8 cellular contexts compared by ENCODE assay signal in the genomic region with DNA sequence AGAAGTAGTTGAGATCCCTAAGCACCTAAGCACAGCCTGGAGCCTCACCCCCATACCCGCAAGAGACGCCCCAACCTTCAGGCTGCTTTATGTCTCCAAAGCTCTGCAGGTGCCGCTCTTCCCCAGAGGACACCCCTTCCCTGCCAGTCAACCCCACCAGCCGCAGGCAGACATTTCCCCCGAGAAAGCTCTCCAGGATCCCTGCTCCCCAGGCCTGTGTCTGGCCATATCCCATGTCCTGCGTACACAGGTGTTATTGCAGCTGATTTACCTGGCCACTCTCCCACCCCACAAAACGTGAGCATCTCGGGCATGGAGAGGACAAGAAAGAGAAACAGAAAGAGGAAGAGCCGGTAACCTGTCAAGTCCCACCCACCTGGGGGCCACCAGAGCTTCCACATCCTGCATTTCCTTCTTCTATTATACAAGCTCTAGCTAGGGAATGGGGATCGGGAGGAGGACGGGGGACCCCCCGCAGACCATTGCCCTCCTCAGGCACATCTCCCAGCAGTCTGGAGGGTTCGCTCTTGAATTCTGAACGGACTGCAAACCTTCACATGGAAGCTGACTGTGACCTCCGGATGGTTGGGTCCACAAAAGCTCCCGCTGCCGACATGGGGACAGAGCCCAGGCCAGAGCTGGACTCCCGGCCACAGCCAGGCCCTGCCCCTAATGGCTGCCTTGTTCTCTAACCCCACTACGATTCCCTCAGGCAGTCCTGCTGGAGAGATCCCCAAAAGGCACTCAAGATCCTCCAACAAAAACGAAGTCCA. TPM values are rescaled to one million over a fixed set of nuclear protein-coding genes. Genes with fewer than 3 reads are reported as not detected.
A peak's percentile ranks its signal among the peaks of the same experiment; 100 is the strongest.
DNase-seq lines count a peak whose midpoint lies in the region; ATAC-seq and TF ChIP-seq lines count a peak whose summit lies in the region.

No MANE protein-coding gene starts in this region.

- peaks cover 97% of the 10 kb centered on the region for H3K79me2 ChIP-seq in MM.1S (ENCODE audit: low read length)

- H3K4me3 ChIP-seq in left ventricle myocardium inferior (no peak overlapping the region), MM.1S (ENCODE audit: low read length) (peak overlapping the region; percentile 65), duodenal mucosa (ENCODE audit: low read depth in 1 of 2, low read length in 2 of 2) (peak overlapping the region; percentile 81 to 84), upper lobe of right lung (peak overlapping the region; percentile 30), tibial artery (no peak overlapping the region)

- DNase-seq in left ventricle myocardium inferior (no peak), cardiac septum (ENCODE audit: low spot score) (no peak), MM.1S (peak; percentile 36), upper lobe of right lung (no peak), cerebellum (ENCODE audit: low spot score) (no peak), tibial artery (no peak)

- H3K27me3 ChIP-seq in left ventricle myocardium inferior (ENCODE audit: low read depth) (peaks cover 74% of the 10 kb centered on the region), MM.1S (replicated peaks; ENCODE audit: insufficient read depth, low read length) (no peaks in the 10 kb centered on the region), duodenal mucosa (ENCODE audit: control insufficient read depth in 1 of 2, insufficient read depth in 2 of 2, low read length in 2 of 2) (no peaks in the 10 kb centered on the region), upper lobe of right lung (no peaks in the 10 kb centered on the region), tibial artery (peaks cover 0 to 22% of the 10 kb centered on the region in 2 donors)

- ATAC-seq in upper lobe of right lung: no peak
- ATAC-seq in GM18502 (IDR thresholded peaks at IDR 0.05; ENCODE audit: poor library complexity, unreplicated experiment): no peak

- peaks cover 8% of the 10 kb centered on the region for H4K20me1 ChIP-seq in MM.1S (ENCODE audit: insufficient read depth, low read length)

- TF ChIP-seq CTCF in left ventricle myocardium inferior (IDR thresholded peaks at IDR 0.05; ENCODE audit: borderline replicate concordance): no peak
- TF ChIP-seq CTCF in MM.1S (IDR thresholded peaks at IDR 0.05; ENCODE audit: low read length): no peak
- TF ChIP-seq CTCF in upper lobe of right lung (IDR thresholded peaks at IDR 0.05): no peak
- no peak for TF ChIP-seq CTCF in tibial artery (IDR thresholded peaks at IDR 0.05)

- H3K4me2 ChIP-seq in MM.1S (ENCODE audit: low read depth, low read length): peak overlapping the region; percentile 87

- peak overlapping the region; percentile 30 for H3K27ac ChIP-seq in left ventricle myocardium inferior (replicated peaks)
- peak overlapping the region; percentile 94 for H3K27ac ChIP-seq in MM.1S (ENCODE audit: low read length)
- peak overlapping the region; percentile 1 for H3K27ac ChIP-seq in duodenal mucosa (ENCODE audit: low read depth, low read length)
- peak overlapping the region; percentile 25 for H3K27ac ChIP-seq in upper lobe of right lung
- H3K27ac ChIP-seq in tibial artery: no peak overlapping the region

- no peaks in the 10 kb centered on the region for H3K9me3 ChIP-seq in left ventricle myocardium inferior (replicated peaks)
- H3K9me3 ChIP-seq in MM.1S (replicated peaks; ENCODE audit: insufficient read depth, low read length): no peaks in the 10 kb centered on the region
- no peaks in the 10 kb centered on the region for H3K9me3 ChIP-seq in duodenal mucosa (ENCODE audit: control insufficient read depth in 1 of 2, low read length in 2 of 2)
- no peaks in the 10 kb centered on the region for H3K9me3 ChIP-seq in upper lobe of right lung
- no peaks in the 10 kb centered on the region for H3K9me3 ChIP-seq in tibial artery

- peaks cover 45% of the 10 kb centered on the region for H3K4me1 ChIP-seq in left ventricle myocardium inferior
- H3K4me1 ChIP-seq in MM.1S (ENCODE audit: low read length): peaks cover 45% of the 10 kb centered on the region
- peaks cover 67 to 82% of the 10 kb centered on the region in 2 donors for H3K4me1 ChIP-seq in duodenal mucosa (ENCODE audit: control insufficient read depth in 1 of 2, insufficient read depth in 2 of 2, low read length in 2 of 2)
- H3K4me1 ChIP-seq in upper lobe of right lung: peaks cover 48% of the 10 kb centered on the region
- peaks cover 0 to 8% (median 2%) of the 10 kb centered on the region in 4 donors for H3K4me1 ChIP-seq in tibial artery

- peak overlapping the region; percentile 55 for H3K9ac ChIP-seq in MM.1S (ENCODE audit: low read length)
- peak overlapping the region; percentile 50 to 76 for H3K9ac ChIP-seq in duodenal mucosa (ENCODE audit: low read depth in 1 of 2, low read length in 2 of 2)

- no peak overlapping the region for H2AFZ ChIP-seq in MM.1S (ENCODE audit: low read length)

- no peaks in the 10 kb centered on the region for H3K9me2 ChIP-seq in MM.1S (replicated peaks; ENCODE audit: insufficient read depth, low read length)

- peaks cover 53% of the 10 kb centered on the region for H3F3A ChIP-seq in MM.1S (ENCODE audit: insufficient read depth, low read length)

- H3K36me3 ChIP-seq in left ventricle myocardium inferior (no peaks in the 10 kb centered on the region), MM.1S (replicated peaks; ENCODE audit: insufficient read depth, low read length) (no peaks in the 10 kb centered on the region), duodenal mucosa (ENCODE audit: control insufficient read depth in 1 of 2, insufficient read depth in 2 of 2, low read length in 2 of 2) (no peaks in the 10 kb centered on the region), upper lobe of right lung (no peaks in the 10 kb centered on the region), tibial artery (no peaks in the 10 kb centered on the region)

- intact Hi-C loops in left ventricle myocardium inferior (cut with micrococcal nuclease) (no loop called here), cardiac septum (cut with DNase I) (no loop called here), upper lobe of right lung (cut with DNase I) (no loop called here), tibial artery (cut with DNase I; ENCODE audit: low total_unique reads) (no loop called here)

RNA-seq across cellular contexts. Expression of gene CCDC88C, which starts 17.6 kb away (rescaled TPM):
- total RNA-seq in left ventricle myocardium inferior (2.8 TPM), cardiac septum (2.6 TPM), upper lobe of right lung (34.1 TPM), cerebellum (39.0 TPM)

Comparison
In these comparisons a context has a peak if more than half of its experiments do, and no peak if none do; other contexts are left out.
1. H3K27ac ChIP-seq: peak in left ventricle myocardium inferior (single experiment), MM.1S (single experiment), duodenal mucosa (single experiment) and upper lobe of right lung (single experiment); none in tibial artery (0 of 2).
2. H3K4me3 ChIP-seq: peak in MM.1S (single experiment), duodenal mucosa (2 of 2) and upper lobe of right lung (single experiment); none in left ventricle myocardium inferior (single experiment) and tibial artery (0 of 2).